Comparison of ENCODE assay signal across 11 cellular contexts in genomic region chr13:24063281-24063851, GRCh38.
DNase-seq lines count a peak whose midpoint lies in the region; ATAC-seq, FAIRE-seq and TF ChIP-seq lines count a peak whose summit lies in the region.
"Had no signal": no experiment of that assay in that cellular context is flagged by ENCODE, and none has a peak within 500 bp of the region (broad histone marks: within the 10 kb centered on the region; RNA-seq: fewer than 3 reads in every experiment).

No MANE protein-coding gene starts in this region.

- intact Hi-C loops in right lobe of liver (cut with DNase I) = no loop called here

- H3K36me3 Mint-ChIP-seq in activated naive CD8-positive, alpha-beta T cell treated with anti-CD3 and anti-CD28 coated beads, Interleukin-2, amount 10 ng/mL, durations not matched to agents 7 days and 5 days = no peaks in the 10 kb centered on the region
- H3K36me3 Mint-ChIP-seq: CD4-positive, alpha-beta memory T cell had no signal

- H3K27me3 Mint-ChIP-seq in activated naive CD8-positive, alpha-beta T cell treated with anti-CD3 and anti-CD28 coated beads, Interleukin-2, amount 10 ng/mL, durations not matched to agents 7 days and 5 days = peaks cover 8% of the 10 kb centered on the region

- H3K9me3 Mint-ChIP-seq in activated naive CD8-positive, alpha-beta T cell treated with anti-CD3 and anti-CD28 coated beads, Interleukin-2, amount 10 ng/mL, durations not matched to agents 7 days and 5 days = no peaks in the 10 kb centered on the region

- peak overlapping the region; percentile 76 for H3K27ac Mint-ChIP-seq in activated naive CD8-positive, alpha-beta T cell treated with anti-CD3 and anti-CD28 coated beads, Interleukin-2, amount 10 ng/mL, durations not matched to agents 7 days and 5 days
- H3K27ac Mint-ChIP-seq: CD4-positive, alpha-beta memory T cell had no signal

- no peak for FAIRE-seq in H54 (lab: Jason Lieb, UNC)

- H3K4me3 ChIP-seq in right lobe of liver = no peak overlapping the region

- peaks cover 16% of the 10 kb centered on the region for H3K4me1 Mint-ChIP-seq in activated naive CD8-positive, alpha-beta T cell treated with anti-CD3 and anti-CD28 coated beads, Interleukin-2, amount 10 ng/mL, durations not matched to agents 7 days and 5 days

- in situ Hi-C loops in GM13977 (cut with MboI; ENCODE audit: low pct_unique_long_range_greater_than_20kb, low sequenced_read_pairs, unreplicated experiment) = no loop called here

- WGBS in right lobe of liver (ENCODE audit: insufficient coverage, low coverage, low lambda C conversion rate, missing lambda C conversion rate) = 51% methylated on average over 8 of the region's 8 CpGs

- peak; percentile 23 for DNase-seq in stimulated activated CD4-positive, alpha-beta T cell treated with anti-CD3 and anti-CD28 coated beads, Interleukin-2, amount 100 ng/mL, for 4 hours (ENCODE audit: low read depth)
- no peak for DNase-seq in stimulated activated CD4-positive, alpha-beta T cell treated with anti-CD3 and anti-CD28 coated beads, Interleukin-4, amount 100 ng/mL, for 24 hours
- no peak for DNase-seq in activated naive CD8-positive, alpha-beta T cell treated with anti-CD3 and anti-CD28 coated beads, Interleukin-2, amount 10 ng/mL, durations not matched to agents 7 days and 5 days
- DNase-seq in right lobe of liver = no peak
- DNase-seq in GM13977 (ENCODE audit: low spot score) = no peak
- no peak for DNase-seq in H54 (ENCODE audit: insufficient read length, low spot score)
- no peak for DNase-seq in AG20443 (ENCODE audit: low spot score)
- DNase-seq: CD4-positive, alpha-beta memory T cell; T-helper 9 cell had no signal

- H3K27me3 ChIP-seq in right lobe of liver = no peaks in the 10 kb centered on the region

- POLR2A ChIA-PET in activated naive CD8-positive, alpha-beta T cell treated with anti-CD3 and anti-CD28 coated beads, Interleukin-2, amount 10 ng/mL, durations not matched to agents 7 days and 5 days (lab: Charles Lee) = interaction anchor here (1.1 kb wide), 1 partner anchor 33 kb away, joined by 3 read pairs; no protein-coding TSS in a partner anchor

- ATAC-seq in activated naive CD8-positive, alpha-beta T cell treated with anti-CD3 and anti-CD28 coated beads, Interleukin-2, amount 10 ng/mL, durations not matched to agents 7 days and 5 days (ENCODE audit: low read depth) = peak; percentile 68
- ATAC-seq in right lobe of liver = peak in 3 of 4 donors; percentile 41 to 64 (median 47)
- ATAC-seq in GM21619 (IDR thresholded peaks at IDR 0.05; ENCODE audit: unreplicated experiment) = no peak

- TF ChIP-seq CTCF in right lobe of liver (IDR thresholded peaks at IDR 0.05) (no peak), GM13977 (IDR thresholded peaks at IDR 0.05; ENCODE audit: extremely low read depth, insufficient read depth, missing control alignments) (no peak)

- no peak for TF ChIP-seq POLR2A in right lobe of liver (IDR thresholded peaks at IDR 0.05)
- no peak for TF ChIP-seq POLR2A in H54 (IDR thresholded peaks at IDR 0.05; ENCODE audit: low read depth, low read length)

- H3K4me1 ChIP-seq in right lobe of liver = peaks cover 0 to 22% (median 2%) of the 10 kb centered on the region in 4 donors

- H3K27ac ChIP-seq in right lobe of liver = peak overlapping the region; percentile 25 to 63 (median 29)
- H3K27ac ChIP-seq: KMS-11 had no signal

- no peaks in the 10 kb centered on the region for H3K9me3 ChIP-seq in right lobe of liver

- H3K4me3 Mint-ChIP-seq in activated naive CD8-positive, alpha-beta T cell treated with anti-CD3 and anti-CD28 coated beads, Interleukin-2, amount 10 ng/mL, durations not matched to agents 7 days and 5 days = peak overlapping the region; percentile 56
- H3K4me3 Mint-ChIP-seq: CD4-positive, alpha-beta memory T cell had no signal

- H3K36me3 ChIP-seq in right lobe of liver = no peaks in the 10 kb centered on the region
